11 cellular contexts compared by ENCODE assay signal in the genomic region with DNA sequence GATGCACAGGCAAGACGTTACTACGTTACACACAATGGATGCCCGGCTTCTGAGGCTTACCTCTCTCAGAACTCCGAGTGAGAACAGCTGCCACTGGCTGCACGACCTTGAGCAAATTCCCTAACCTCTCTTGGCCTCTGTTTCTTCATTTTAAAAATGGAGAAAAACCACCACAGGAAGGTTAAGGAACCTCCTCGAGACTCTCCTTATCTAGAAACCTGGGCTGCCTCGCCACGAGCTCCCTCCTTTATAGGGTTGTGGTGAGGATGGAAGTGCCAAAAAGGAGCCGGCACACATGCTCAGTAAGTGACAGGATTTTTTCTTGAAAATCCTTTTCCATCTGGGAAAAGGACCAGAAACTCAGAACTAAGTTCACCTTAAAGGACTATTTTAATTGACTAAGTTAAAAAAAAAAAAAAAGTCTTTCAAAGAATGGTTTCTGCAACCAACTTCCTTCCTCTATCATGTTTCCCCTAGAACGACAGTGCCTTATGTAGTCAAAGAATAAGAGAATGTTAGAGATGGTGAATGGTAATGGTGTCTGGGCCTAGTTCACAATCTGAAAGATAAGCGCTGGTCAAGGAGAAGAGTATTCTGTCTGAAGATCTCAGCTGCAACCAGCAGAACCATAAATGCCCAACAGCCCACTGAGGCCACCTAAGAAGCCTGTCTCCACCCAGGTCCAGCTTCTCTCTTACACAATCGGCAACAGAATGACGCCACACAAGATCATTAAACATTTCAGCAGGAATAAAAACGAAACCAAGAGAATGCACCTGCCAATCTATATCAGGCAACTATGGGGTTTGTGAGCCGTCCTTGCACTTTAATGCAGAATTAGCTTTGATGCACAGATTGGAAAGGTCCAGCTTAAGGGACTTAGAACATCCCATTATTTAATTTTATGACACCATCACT.
A peak's percentile ranks its signal among the peaks of the same experiment; 100 is the strongest.
DNase-seq lines count a peak whose midpoint lies in the region; ATAC-seq and TF ChIP-seq lines count a peak whose summit lies in the region.
"Had no signal": no experiment of that assay in that cellular context is flagged by ENCODE, and none has a peak within 500 bp of the region (broad histone marks: within the 10 kb centered on the region; RNA-seq: fewer than 3 reads in every experiment).

No MANE protein-coding gene starts in this region.

- H3K27me3 Mint-ChIP-seq in activated B cell treated with CpG ODN at 0.5 μM for 24 hours, result no peaks in the 10 kb centered on the region

- H3K27ac ChIP-seq in left ventricle myocardium inferior (replicated peaks) (peak overlapping the region; percentile 94), upper lobe of right lung (no peak overlapping the region)
- H3K27ac ChIP-seq: body of pancreas had no signal

- H3K9me3 Mint-ChIP-seq in activated B cell treated with CpG ODN at 0.5 μM for 24 hours, result no peaks in the 10 kb centered on the region

- H3K27me3 ChIP-seq in left ventricle myocardium inferior (ENCODE audit: low read depth), result no peaks in the 10 kb centered on the region
- H3K27me3 ChIP-seq in upper lobe of right lung, result no peaks in the 10 kb centered on the region
- H3K27me3 ChIP-seq: body of pancreas, foreskin keratinocyte, testis had no signal

- peak overlapping the region; percentile 89 for H3K27ac Mint-ChIP-seq in activated B cell treated with CpG ODN at 0.5 μM for 24 hours

- peaks cover 68% of the 10 kb centered on the region for H3K36me3 Mint-ChIP-seq in activated B cell treated with CpG ODN at 0.5 μM for 24 hours (ENCODE audit: low read depth)

- no peak for DNase-seq in left ventricle myocardium inferior
- DNase-seq in Right ventricle myocardium superior, result no peak
- DNase-seq in activated B cell treated with CpG ODN at 0.5 μM for 24 hours, result no peak
- DNase-seq in left lobe of liver (ENCODE audit: low spot score), result no peak
- DNase-seq in upper lobe of right lung, result no peak
- DNase-seq in activated CD4-positive, CD25-positive, alpha-beta regulatory T cell treated with anti-CD3 and anti-CD28 coated beads, Interleukin-2, amount 50 U/mL, for 72 hours, result no peak
- DNase-seq in hypothalamus (lab: John Stamatoyannopoulos, UW), result no peak
- no peak for DNase-seq in NCI-H1694 (lab: John Stamatoyannopoulos, UW)
- DNase-seq: body of pancreas, foreskin keratinocyte, testis had no signal

- peaks cover 99% of the 10 kb centered on the region for H3K4me1 ChIP-seq in left ventricle myocardium inferior
- peaks cover 70% of the 10 kb centered on the region for H3K4me1 ChIP-seq in upper lobe of right lung

- H3K9me3 ChIP-seq in left ventricle myocardium inferior (replicated peaks) (no peaks in the 10 kb centered on the region), upper lobe of right lung (no peaks in the 10 kb centered on the region)
- H3K9me3 ChIP-seq: body of pancreas, testis had no signal

- TF ChIP-seq CTCF in left ventricle myocardium inferior (IDR thresholded peaks at IDR 0.05; ENCODE audit: borderline replicate concordance) (no peak), activated B cell treated with CpG ODN at 0.5 μM for 24 hours (IDR thresholded peaks at IDR 0.05) (no peak), upper lobe of right lung (IDR thresholded peaks at IDR 0.05) (no peak)

- POLR2A ChIA-PET in activated B cell treated with CpG ODN at 0.5 μM for 24 hours (lab: Charles Lee), result interaction anchor here (1.1 to 1.6 kb wide), 2 partner anchors 14 to 41 kb away, joined by 4 read pairs; no protein-coding TSS in a partner anchor

- no peak overlapping the region for H3K4me3 ChIP-seq in left ventricle myocardium inferior
- H3K4me3 ChIP-seq in upper lobe of right lung, result no peak overlapping the region
- H3K4me3 ChIP-seq: body of pancreas, testis had no signal

- ATAC-seq in Right ventricle myocardium superior (ENCODE audit: poor library complexity) (no peak), activated B cell treated with CpG ODN at 0.5 μM for 24 hours (ENCODE audit: low read depth) (peak; percentile 56), left lobe of liver (peak; percentile 34), upper lobe of right lung (peak; percentile 22)
- ATAC-seq: body of pancreas, foreskin keratinocyte had no signal

- no peaks in the 10 kb centered on the region for H3K36me3 ChIP-seq in left ventricle myocardium inferior
- no peaks in the 10 kb centered on the region for H3K36me3 ChIP-seq in upper lobe of right lung

- intact Hi-C loops in left ventricle myocardium inferior (cut with micrococcal nuclease), result no loop called here
- intact Hi-C loops in Right ventricle myocardium superior (cut with DNase I), result no loop called here
- intact Hi-C loops in activated B cell treated with CpG ODN at 0.5 μM for 24 hours (cut with micrococcal nuclease), result no loop called here
- intact Hi-C loops in upper lobe of right lung (cut with DNase I), result no loop called here

- H3K4me1 Mint-ChIP-seq in activated B cell treated with CpG ODN at 0.5 μM for 24 hours, result peaks cover 70% of the 10 kb centered on the region

- peak overlapping the region; percentile 71 for H3K4me3 Mint-ChIP-seq in activated B cell treated with CpG ODN at 0.5 μM for 24 hours

- CTCF ChIA-PET in activated B cell treated with CpG ODN at 0.5 μM for 24 hours (lab: Charles Lee), result interaction anchor here (1.7 to 2.4 kb wide), 2 partner anchors 27 to 344 kb away, joined by 6 to 7 read pairs; no protein-coding TSS in a partner anchor
